Comparison of ENCODE assay signal across 28 cellular contexts in genomic region chr7:93332172-93332571, GRCh38.
"Had no signal": no experiment of that assay in that cellular context is flagged by ENCODE, and none has a peak within 500 bp of the region (broad histone marks: within the 10 kb centered on the region; RNA-seq: fewer than 3 reads in every experiment).

No MANE protein-coding gene starts in this region.

- H3K9me3 Mint-ChIP-seq: effector memory CD8-positive, alpha-beta T cell; endodermal cell had no signal

- H3K27me3 Mint-ChIP-seq: dendritic cell treated with granulocyte-macrophage colony-stimulating factor and Interleukin-4, amounts not matched to agents 40 ng/mL and 50 ng/mL, for 4 days; effector memory CD8-positive, alpha-beta T cell; naive B cell had no signal

- H3K4me1 ChIP-seq: colonic mucosa, esophagus squamous epithelium, gastrocnemius medialis, heart right ventricle, left lung, lower lobe of right lung had no signal

- H3K27ac Mint-ChIP-seq: dendritic cell treated with granulocyte-macrophage colony-stimulating factor and Interleukin-4, amounts not matched to agents 40 ng/mL and 50 ng/mL, for 4 days; effector memory CD8-positive, alpha-beta T cell; endodermal cell; mesothelial cell of epicardium had no signal

- H3K4me1 Mint-ChIP-seq: naive B cell had no signal

- H3K9me3 ChIP-seq: colonic mucosa, esophagus squamous epithelium, gastrocnemius medialis, left lung, lower lobe of right lung, mucosa of descending colon had no signal

- H3K27ac ChIP-seq: colonic mucosa, epithelial cell of prostate, esophagus squamous epithelium, gastrocnemius medialis, heart right ventricle, left lung, lower lobe of right lung had no signal

- H3K4me3 Mint-ChIP-seq: dendritic cell treated with granulocyte-macrophage colony-stimulating factor and Interleukin-4, amounts not matched to agents 40 ng/mL and 50 ng/mL, for 4 days; effector memory CD8-positive, alpha-beta T cell; endodermal cell; mesothelial cell of epicardium; naive B cell had no signal

- H3K4me3 ChIP-seq: colonic mucosa, esophagus squamous epithelium, gastrocnemius medialis, heart right ventricle, left lung, lower lobe of right lung, mucosa of descending colon had no signal

- H3K36me3 Mint-ChIP-seq: mesothelial cell of epicardium, naive B cell had no signal

- FAIRE-seq: endometrium, islet of Langerhans, keratinocyte had no signal

- H3K36me3 ChIP-seq: colonic mucosa, gastrocnemius medialis, lower lobe of right lung had no signal

- ATAC-seq: effector memory CD8-positive, alpha-beta T cell; esophagus mucosa; gastrocnemius medialis; heart right ventricle; left cardiac atrium; left lung; left ventricle myocardium superior; lower lobe of right lung; mucosa of descending colon had no signal

- DNase-seq: colonic mucosa; cortex of kidney; effector CD8-positive, alpha-beta T cell; effector memory CD8-positive, alpha-beta T cell; endodermal cell; erythroblast; esophagus squamous epithelium; foreskin fibroblast; foreskin melanocyte; gastrocnemius medialis; glutamatergic neuron; head of caudate nucleus; heart right ventricle; hippocampal formation; left cardiac atrium; left lung; left ventricle myocardium superior; lower lobe of right lung; mesenchymal stem cell; mucosa of descending colon; naive B cell had no signal

- H3K27me3 ChIP-seq: colonic mucosa, esophagus squamous epithelium, gastrocnemius medialis, heart right ventricle, left lung had no signal
